ENCODE assay signal across 9 cellular contexts in the genomic region with DNA sequence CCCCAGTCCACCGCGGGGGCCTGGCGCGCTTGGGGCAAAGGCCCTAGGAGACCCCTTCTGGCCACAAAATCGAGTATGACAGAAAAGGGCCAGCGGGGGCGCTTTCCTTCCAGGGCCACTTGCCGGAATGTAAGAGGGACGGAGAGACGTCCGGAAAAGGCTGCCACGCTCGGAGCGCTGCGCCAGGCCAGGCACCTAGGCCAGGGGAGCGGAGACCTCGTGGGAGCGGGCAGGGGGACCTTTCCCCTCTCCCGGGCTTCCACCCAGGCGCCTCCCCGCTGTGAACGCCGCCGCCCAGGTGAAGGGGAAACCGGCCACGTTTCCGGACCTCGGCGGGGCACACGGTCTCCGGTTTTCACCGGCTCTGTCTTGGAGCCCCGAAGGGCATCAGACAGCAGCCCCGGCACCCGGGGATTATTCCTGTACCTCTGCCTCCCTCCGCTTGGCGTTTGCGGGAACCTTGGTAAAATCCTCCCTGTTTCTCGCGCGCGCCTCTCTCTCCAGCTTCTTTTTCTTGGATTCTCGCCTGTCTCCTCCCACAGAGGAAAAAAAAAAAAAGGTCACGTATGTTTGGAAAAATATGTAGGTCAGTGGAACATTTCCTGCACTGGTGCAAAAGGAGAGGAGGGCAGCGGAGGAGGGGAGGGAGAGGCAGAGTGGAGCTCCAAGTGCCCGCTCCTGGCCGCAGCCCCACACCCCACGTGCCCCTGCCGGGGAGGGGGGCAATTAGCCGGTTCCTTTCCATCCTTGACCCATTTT. TPM values are rescaled to one million over a fixed set of nuclear protein-coding genes. Genes with fewer than 3 reads are reported as not detected.
A peak's percentile ranks its signal among the peaks of the same experiment; 100 is the strongest.
DNase-seq lines count a peak whose midpoint lies in the region; ATAC-seq, FAIRE-seq and TF ChIP-seq lines count a peak whose summit lies in the region.
"Had no signal": no experiment of that assay in that cellular context is flagged by ENCODE, and none has a peak within 500 bp of the region (broad histone marks: within the 10 kb centered on the region; RNA-seq: fewer than 3 reads in every experiment).

No MANE protein-coding gene starts in this region.

- FAIRE-seq in pancreas (lab: Jason Lieb, UNC), result no peak

- TF ChIP-seq CTCF in BJ (IDR thresholded peaks at IDR 0.05; ENCODE audit: insufficient read depth, low read depth, low read length) (peak; percentile 47), pancreas (IDR thresholded peaks at IDR 0.05) (peak in 1 of 4 donors; percentile 5)

- H3K27me3 ChIP-seq in BJ (ENCODE audit: control insufficient read depth, insufficient read depth, low read length) (no peaks in the 10 kb centered on the region), pancreas (no peaks in the 10 kb centered on the region)

- no peaks in the 10 kb centered on the region for H3K9me3 ChIP-seq in pancreas
- H3K9me3 ChIP-seq: neutrophil had no signal

- H3K4me1 Mint-ChIP-seq in activated naive CD8-positive, alpha-beta T cell treated with anti-CD3 and anti-CD28 coated beads, Interleukin-2, amount 50 U/mL, for 24 hours, result peaks cover 22% of the 10 kb centered on the region

- 0 to 1% methylated on average over 43 to 50 of the region's 50 CpGs for WGBS in pancreas, 2 donors

- intact Hi-C loops in Right ventricle myocardium superior (cut with DNase I), result no loop called here
- intact Hi-C loops in pancreas (cut with DNase I), result no loop called here

- H3K9me3 Mint-ChIP-seq in activated naive CD8-positive, alpha-beta T cell treated with anti-CD3 and anti-CD28 coated beads, Interleukin-2, amount 50 U/mL, for 24 hours, result no peaks in the 10 kb centered on the region

- peaks cover under 1 to 39% (median 20%) of the 10 kb centered on the region in 3 donors for H3K4me1 ChIP-seq in pancreas

- H3K36me3 ChIP-seq in BJ (ENCODE audit: control insufficient read depth, insufficient read depth, low read length), result no peaks in the 10 kb centered on the region
- H3K36me3 ChIP-seq in pancreas, result no peaks in the 10 kb centered on the region
- H3K36me3 ChIP-seq: neutrophil had no signal

- peak overlapping the region; percentile 80 for H3K27ac Mint-ChIP-seq in activated naive CD8-positive, alpha-beta T cell treated with anti-CD3 and anti-CD28 coated beads, Interleukin-2, amount 50 U/mL, for 24 hours

- POLR2A ChIA-PET in BJ (lab: Charles Lee), result interaction anchor here (0.6 kb wide), 1 partner anchor 751 kb away, joined by 5 read pairs; no protein-coding TSS in a partner anchor

- H3K36me3 Mint-ChIP-seq in activated naive CD8-positive, alpha-beta T cell treated with anti-CD3 and anti-CD28 coated beads, Interleukin-2, amount 50 U/mL, for 24 hours (ENCODE audit: low read depth), result no peaks in the 10 kb centered on the region

- ATAC-seq in activated naive CD8-positive, alpha-beta T cell treated with anti-CD3 and anti-CD28 coated beads, Interleukin-2, amount 50 U/mL, for 24 hours, result peak; percentile 21
- ATAC-seq in Right ventricle myocardium superior (ENCODE audit: poor library complexity) (peak; percentile 69), pancreas (peak; percentile 82 to 85 (median 84)), HG03097 (IDR thresholded peaks at IDR 0.05; ENCODE audit: low FRiP score, unreplicated experiment) (no peak), GM21515 (IDR thresholded peaks at IDR 0.05; ENCODE audit: unreplicated experiment) (no peak)

- H3K27ac ChIP-seq in pancreas, result peak overlapping the region; percentile 73 to 94 (median 88)
- H3K27ac ChIP-seq: neutrophil had no signal

- H3K27me3 Mint-ChIP-seq in activated naive CD8-positive, alpha-beta T cell treated with anti-CD3 and anti-CD28 coated beads, Interleukin-2, amount 50 U/mL, for 24 hours, result peaks cover 33% of the 10 kb centered on the region

- DNase-seq in BJ (ENCODE audit: low read depth) (no peak), HuH-7.5 (ENCODE audit: low spot score) (peak; percentile 70), Right ventricle myocardium superior (peak; percentile 64), pancreas (peak; percentile 78 to 91 (median 84))
- peak; percentile 41 for DNase-seq in activated naive CD8-positive, alpha-beta T cell treated with anti-CD3 and anti-CD28 coated beads, Interleukin-2, amount 50 U/mL, for 24 hours
- no peak for DNase-seq in stimulated activated naive CD4-positive, alpha-beta T cell treated with Interleukin-2 at 50 U/mL for 16 hours (lab: John Stamatoyannopoulos, UW)

- CTCF ChIA-PET in BJ (lab: Yijun Ruan, JAX), result interaction anchor here (0.6 to 2.0 kb wide), 8 partner anchors 12 to 89 kb away, joined by 3 to 6 read pairs (median 3); no protein-coding TSS in a partner anchor

- H3K4me3 ChIP-seq in BJ (ENCODE audit: low read depth, low read length), result peak overlapping the region; percentile 57
- H3K4me3 ChIP-seq in pancreas, result peak overlapping the region; percentile 31 to 82 (median 62)

- peak overlapping the region; percentile 75 for H3K4me3 Mint-ChIP-seq in activated naive CD8-positive, alpha-beta T cell treated with anti-CD3 and anti-CD28 coated beads, Interleukin-2, amount 50 U/mL, for 24 hours

RNA-seq across cellular contexts. Expression of a gene that starts 1.2 kb away (rescaled TPM):
- polyA plus RNA-seq in BJ (2011; rRNA removed), result 12.8 and 13.1 TPM in 2 replicates
- polyA minus RNA-seq in BJ (2011; rRNA and poly(A)+ RNA removed), result 15.2 and 15.8 TPM in 2 replicates
- 38.0 TPM for total RNA-seq in Right ventricle myocardium superior
- 10 to 100 TPM; 27.2 to 46.3 (median 32.7) TPM for total RNA-seq in pancreas
- polyA plus RNA-seq in pancreas, result 10 to 100 TPM; 20.6 to 35.3 TPM

Comparison
In these comparisons a context has a peak if more than half of its experiments do, and no peak if none do; other contexts are left out.
1. DNase-seq: peak in HuH-7.5 (single experiment), activated naive CD8-positive, alpha-beta T cell treated with anti-CD3 and anti-CD28 coated beads, Interleukin-2, amount 50 U/mL, for 24 hours (single experiment), Right ventricle myocardium superior (single experiment) and pancreas (6 of 6); none in BJ (single experiment) and stimulated activated naive CD4-positive, alpha-beta T cell treated with Interleukin-2 at 50 U/mL for 16 hours (single experiment).
2. ATAC-seq: peak in activated naive CD8-positive, alpha-beta T cell treated with anti-CD3 and anti-CD28 coated beads, Interleukin-2, amount 50 U/mL, for 24 hours (single experiment), Right ventricle myocardium superior (single experiment) and pancreas (4 of 4); none in HG03097 (single experiment) and GM21515 (single experiment).